8 cellular contexts compared by ENCODE assay signal in genomic region chr11:62054484-62055121, GRCh38.
DNase-seq lines count a peak whose midpoint lies in the region; ATAC-seq, FAIRE-seq and TF ChIP-seq lines count a peak whose summit lies in the region.

No MANE protein-coding gene starts in this region.

- peak overlapping the region; percentile 54 for H3K4me2 ChIP-seq in HepG2 (ENCODE audit: low read depth, low read length)

- peaks cover 27% of the 10 kb centered on the region for H3K4me1 ChIP-seq in HepG2 (ENCODE audit: insufficient read depth, low read length)

- TF ChIP-seq EP300 in HepG2 (IDR thresholded peaks at IDR 0.05; ENCODE audit: low read depth in 2 of 2, low read length in 2 of 2) (no peak), HepG2 (CRISPR knock-in tag; IDR thresholded peaks at IDR 0.05; ENCODE audit: borderline replicate concordance) (no peak)

- WGBS in HepG2 (ENCODE audit: low lambda C conversion rate) = 2% methylated on average over 7 of the region's 8 CpGs

- H3K9ac ChIP-seq in HepG2 (ENCODE audit: insufficient read depth, low read depth, low read length) = no peak overlapping the region

- no peak for TF ChIP-seq POLR2A in HepG2 (IDR thresholded peaks at IDR 0.05; ENCODE audit: insufficient read depth in 1 of 2, low read depth in 2 of 2, low read length in 2 of 2)

- in situ Hi-C loops in HepG2 (cut with HindIII; ENCODE audit: extremely low pct_ligation_motif_present, low pct_unique_long_range_greater_than_20kb) = loop anchor here (5.0 kb wide), 2 partner anchors 107 to 157 kb away; no protein-coding TSS in a partner anchor

- peak; percentile 82 for TF ChIP-seq RAD21 in HepG2 (CRISPR knock-in tag; IDR thresholded peaks at IDR 0.05)

- ATAC-seq in HepG2 = peak; percentile 66; the same call in 2 of the 3 replicates
- no peak for ATAC-seq in HG03025 (IDR thresholded peaks at IDR 0.05; ENCODE audit: low FRiP score, unreplicated experiment)
- no peak for ATAC-seq in HG02884 (IDR thresholded peaks at IDR 0.05; ENCODE audit: unreplicated experiment)
- no peak for ATAC-seq in HG03045 (IDR thresholded peaks at IDR 0.05; ENCODE audit: unreplicated experiment)

- TF ChIP-seq CTCF in HFF-Myc (IDR thresholded peaks at IDR 0.05; ENCODE audit: low read depth, low read length, missing control alignments) = peak; percentile 34
- TF ChIP-seq CTCF in HepG2 (CRISPR knock-in tag; IDR thresholded peaks at IDR 0.05) = peak; percentile 91

- no peaks in the 10 kb centered on the region for H3K79me2 ChIP-seq in HepG2 (ENCODE audit: insufficient read depth, low read length)

- H4K20me1 ChIP-seq in HepG2 (ENCODE audit: insufficient read depth, low read length) = no peaks in the 10 kb centered on the region

- intact Hi-C loops in HepG2 (cut with micrococcal nuclease; ENCODE audit: unreplicated experiment) = loop anchor here (2.0 to 10.0 kb wide), 4 partner anchors 50 to 156 kb away; no protein-coding TSS in a partner anchor

- H3K27me3 ChIP-seq in HepG2 (ENCODE audit: control insufficient read depth in 1 of 2, insufficient read depth in 2 of 2, low read length in 2 of 2) = peaks cover 0 to 3% of the 10 kb centered on the region in 2 experiments; a peak in 2 of 5 replicates

- H3K9me3 ChIP-seq in HepG2 (ENCODE audit: low read length) = no peaks in the 10 kb centered on the region

- no peak overlapping the region for H3K4me3 ChIP-seq in HFF-Myc (replicated peaks; ENCODE audit: low read depth, low read length)
- no peak overlapping the region for H3K4me3 ChIP-seq in HepG2 (replicated peaks in 1 of 3; ENCODE audit: insufficient read depth in 1 of 3, low read depth in 2 of 3, low read length in 3 of 3)

- no peak overlapping the region for H2AFZ ChIP-seq in HepG2 (ENCODE audit: low read length)

- DNase-seq in D341Med (ENCODE audit: low spot score) (peak; percentile 57), HFF-Myc (ENCODE audit: extremely low read depth, low read depth) (no peak), SW480 (ENCODE audit: low spot score) (peak; percentile 90), HepG2 (ENCODE audit: low spot score) (peak; percentile 78)
- DNase-seq in stimulated activated CD4-positive, alpha-beta T cell treated with anti-CD3 and anti-CD28 coated beads, Interleukin-2, amount 100 ng/mL, for 24 hours = no peak

- H3K27ac ChIP-seq in HepG2 (ENCODE audit: extremely low read length, insufficient read depth, low read length) = no peak overlapping the region

- CTCF ChIA-PET in HepG2 (lab: Yijun Ruan, JAX; ENCODE audit: low intra/inter-chr PET ratio, low total read pairs) = interaction anchor here (0.8 to 1.8 kb wide), 3 partner anchors 107 to 157 kb away, joined by 5 to 12 read pairs (median 6); no protein-coding TSS in a partner anchor

- POLR2A ChIA-PET in HepG2 (lab: Yijun Ruan, JAX) = interaction anchor here (0.9 to 3.4 kb wide), 7 partner anchors 54 to 107 kb away, joined by 3 to 29 read pairs (median 5); partner anchors contain the start of gene FTH1

- no TSS peak for BruUV-seq in HepG2 (replicated peaks; lab: Mats Ljungman, UMichigan)

- no peaks in the 10 kb centered on the region for H3K36me3 ChIP-seq in HepG2 (replicated peaks in 1 of 2; ENCODE audit: control insufficient read depth in 1 of 2, insufficient read depth in 2 of 2, low read length in 2 of 2)

- FAIRE-seq in HepG2 (lab: Jason Lieb, UNC) = peak; percentile 93

TF ChIP-seq in HepG2, 621 proteins besides CTCF, POLR2A, EP300 and RAD21 (continues in another document):
- peak; percentile 80 for TF ChIP-seq CEBPG (CRISPR knock-in tag; IDR thresholded peaks at IDR 0.05)
- TF ChIP-seq TOE1 (CRISPR knock-in tag; IDR thresholded peaks at IDR 0.05) = no peak
- 0 out of 2 replicates have a peak, but pooled peaks have one; percentile 26 for TF ChIP-seq ZBTB10 (CRISPR knock-in tag; IDR thresholded peaks at IDR 0.05; ENCODE audit: borderline replicate concordance)
- TF ChIP-seq GATAD2A (CRISPR knock-in tag; IDR thresholded peaks at IDR 0.05) = peak; percentile 80
- TF ChIP-seq, protein P1, sequence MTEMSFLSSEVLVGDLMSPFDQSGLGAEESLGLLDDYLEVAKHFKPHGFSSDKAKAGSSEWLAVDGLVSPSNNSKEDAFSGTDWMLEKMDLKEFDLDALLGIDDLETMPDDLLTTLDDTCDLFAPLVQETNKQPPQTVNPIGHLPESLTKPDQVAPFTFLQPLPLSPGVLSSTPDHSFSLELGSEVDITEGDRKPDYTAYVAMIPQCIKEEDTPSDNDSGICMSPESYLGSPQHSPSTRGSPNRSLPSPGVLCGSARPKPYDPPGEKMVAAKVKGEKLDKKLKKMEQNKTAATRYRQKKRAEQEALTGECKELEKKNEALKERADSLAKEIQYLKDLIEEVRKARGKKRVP (CRISPR knock-in tag; IDR thresholded peaks at IDR 0.05) = peak in 1 of 2 experiments; percentile 98; a peak in 2 of 4 replicates
- TF ChIP-seq SMYD3 (CRISPR knock-in tag; IDR thresholded peaks at IDR 0.05) = no peak
- TF ChIP-seq PPARG (CRISPR knock-in tag; conservative IDR thresholded peaks at IDR 0.05) = peak; percentile 58
- TF ChIP-seq, protein P2, sequence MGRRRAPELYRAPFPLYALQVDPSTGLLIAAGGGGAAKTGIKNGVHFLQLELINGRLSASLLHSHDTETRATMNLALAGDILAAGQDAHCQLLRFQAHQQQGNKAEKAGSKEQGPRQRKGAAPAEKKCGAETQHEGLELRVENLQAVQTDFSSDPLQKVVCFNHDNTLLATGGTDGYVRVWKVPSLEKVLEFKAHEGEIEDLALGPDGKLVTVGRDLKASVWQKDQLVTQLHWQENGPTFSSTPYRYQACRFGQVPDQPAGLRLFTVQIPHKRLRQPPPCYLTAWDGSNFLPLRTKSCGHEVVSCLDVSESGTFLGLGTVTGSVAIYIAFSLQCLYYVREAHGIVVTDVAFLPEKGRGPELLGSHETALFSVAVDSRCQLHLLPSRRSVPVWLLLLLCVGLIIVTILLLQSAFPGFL (CRISPR knock-in tag; IDR thresholded peaks at IDR 0.05) = no peak
- TF ChIP-seq ZNF136 (CRISPR knock-in tag; IDR thresholded peaks at IDR 0.05; ENCODE audit: low read depth) = no peak
- TF ChIP-seq KLF16 (CRISPR knock-in tag; IDR thresholded peaks at IDR 0.05) = 0 out of 4 replicates have a peak, but pooled peaks of 1 of the 2 experiments have one; percentile 32
- no peak for TF ChIP-seq ZBTB1 (CRISPR knock-in tag; IDR thresholded peaks at IDR 0.05; ENCODE audit: borderline replicate concordance)
- no peak for TF ChIP-seq ZNF446 (CRISPR knock-in tag; IDR thresholded peaks at IDR 0.05)
- no peak for TF ChIP-seq LRRFIP1 (CRISPR knock-in tag; conservative IDR thresholded peaks at IDR 0.05)
- TF ChIP-seq SOX6 (IDR thresholded peaks at IDR 0.05) = no peak
- peak; percentile 64 for TF ChIP-seq SOX6 (CRISPR knock-in tag; IDR thresholded peaks at IDR 0.05)
- no peak for TF ChIP-seq ZNF549 (CRISPR knock-in tag; IDR thresholded peaks at IDR 0.05)
- no peak for TF ChIP-seq ZNF251 (CRISPR knock-in tag; IDR thresholded peaks at IDR 0.05)
- TF ChIP-seq ZGPAT (CRISPR knock-in tag; IDR thresholded peaks at IDR 0.05) = peak; percentile 23; the same call in 1 of the 2 replicates

Comparison
In these comparisons a context has a peak if more than half of its experiments do, and no peak if none do; other contexts are left out.
1. DNase-seq: peak in D341Med (single experiment), SW480 (single experiment) and HepG2 (single experiment); none in HFF-Myc (single experiment) and stimulated activated CD4-positive, alpha-beta T cell treated with anti-CD3 and anti-CD28 coated beads, Interleukin-2, amount 100 ng/mL, for 24 hours (0 of 2).